In genomic region chr18:2932247-2933181, GRCh38 we compare ENCODE assay signal across 8 cellular contexts.
DNase-seq lines count a peak whose midpoint lies in the region; ATAC-seq and TF ChIP-seq lines count a peak whose summit lies in the region.
"Had no signal": no experiment of that assay in that cellular context is flagged by ENCODE, and none has a peak within 500 bp of the region (broad histone marks: within the 10 kb centered on the region; RNA-seq: fewer than 3 reads in every experiment).

No MANE protein-coding gene starts in this region.

- ATAC-seq in GM21447 (IDR thresholded peaks at IDR 0.05; ENCODE audit: unreplicated experiment) = no peak

- no peak overlapping the region for H3K27ac ChIP-seq in DOHH2 (ENCODE audit: low read depth, low read length)

- H3K9me3 Mint-ChIP-seq in activated T-helper 2 cell treated with anti-CD3 and anti-CD28 coated beads, Interferon-gamma antibody, Interleukin-2, Interleukin-4, amounts not matched to agents 10 μg/mL and 5 μg/mL and 100 μg/mL, durations not matched to agents 14 hours and 24 hours and 36 hours = no peaks in the 10 kb centered on the region
- H3K9me3 Mint-ChIP-seq: dendritic cell treated with granulocyte-macrophage colony-stimulating factor and Interleukin-4, amounts not matched to agents 40 ng/mL and 50 ng/mL, for 4 days had no signal

- peaks cover 6% of the 10 kb centered on the region for H3K4me1 ChIP-seq in DOHH2 (ENCODE audit: control insufficient read depth, low read length)

- no peak overlapping the region for H3K4me3 ChIP-seq in DOHH2 (ENCODE audit: low read length)

- no peaks in the 10 kb centered on the region for H3K27me3 Mint-ChIP-seq in activated T-helper 2 cell treated with anti-CD3 and anti-CD28 coated beads, Interferon-gamma antibody, Interleukin-2, Interleukin-4, amounts not matched to agents 10 μg/mL and 5 μg/mL and 100 μg/mL, durations not matched to agents 14 hours and 24 hours and 36 hours (ENCODE audit: low read depth)
- H3K27me3 Mint-ChIP-seq: dendritic cell treated with granulocyte-macrophage colony-stimulating factor and Interleukin-4, amounts not matched to agents 40 ng/mL and 50 ng/mL, for 4 days had no signal

- no peaks in the 10 kb centered on the region for H3K27me3 ChIP-seq in DOHH2 (ENCODE audit: control insufficient read depth, low read length)

- no peaks in the 10 kb centered on the region for H3K9me2 ChIP-seq in DOHH2 (replicated peaks; ENCODE audit: control insufficient read depth, low read length)

- peaks cover 86% of the 10 kb centered on the region for H3K36me3 Mint-ChIP-seq in activated T-helper 2 cell treated with anti-CD3 and anti-CD28 coated beads, Interferon-gamma antibody, Interleukin-2, Interleukin-4, amounts not matched to agents 10 μg/mL and 5 μg/mL and 100 μg/mL, durations not matched to agents 14 hours and 24 hours and 36 hours (ENCODE audit: low read depth)

- H4K20me1 ChIP-seq in DOHH2 (ENCODE audit: control insufficient read depth, insufficient read depth, low read depth, low read length) = no peaks in the 10 kb centered on the region

- peaks cover 3% of the 10 kb centered on the region; the same call in 1 of the 2 replicates for H3F3A ChIP-seq in DOHH2 (ENCODE audit: control insufficient read depth, insufficient read depth)

- H3K4me2 ChIP-seq in DOHH2 (ENCODE audit: low read length) = no peak overlapping the region

- TF ChIP-seq CTCF in DOHH2 (IDR thresholded peaks at IDR 0.05; ENCODE audit: low read depth, low read length, poor library complexity, severe bottlenecking) = peak; percentile 67

- H3K79me2 ChIP-seq in DOHH2 (ENCODE audit: control insufficient read depth, low read length) = no peaks in the 10 kb centered on the region

- intact Hi-C loops in activated T-helper 2 cell treated with anti-CD3 and anti-CD28 coated beads, Interferon-gamma antibody, Interleukin-2, Interleukin-4, amounts not matched to agents 10 μg/mL and 5 μg/mL and 100 μg/mL, durations not matched to agents 14 hours and 24 hours and 36 hours (cut with micrococcal nuclease) = loop anchor here (1.0 to 2.0 kb wide), 7 partner anchors 24 to 314 kb away; no protein-coding TSS in a partner anchor

- H3K4me3 Mint-ChIP-seq in activated T-helper 2 cell treated with anti-CD3 and anti-CD28 coated beads, Interferon-gamma antibody, Interleukin-2, Interleukin-4, amounts not matched to agents 10 μg/mL and 5 μg/mL and 100 μg/mL, durations not matched to agents 14 hours and 24 hours and 36 hours (ENCODE audit: low read depth) = peak overlapping the region; percentile 43
- H3K4me3 Mint-ChIP-seq: dendritic cell treated with granulocyte-macrophage colony-stimulating factor and Interleukin-4, amounts not matched to agents 40 ng/mL and 50 ng/mL, for 4 days had no signal

- H3K36me3 ChIP-seq in DOHH2 (ENCODE audit: control insufficient read depth, low read length) = peaks cover 16% of the 10 kb centered on the region

- CTCF ChIA-PET in HEK293T (lab: Yijun Ruan, JAX) = interaction anchor here (0.8 to 1.2 kb wide), 3 partner anchors 18 to 314 kb away, joined by 3 to 4 read pairs (median 3); no protein-coding TSS in a partner anchor

- peak overlapping the region; percentile 89 for H3K27ac Mint-ChIP-seq in activated T-helper 2 cell treated with anti-CD3 and anti-CD28 coated beads, Interferon-gamma antibody, Interleukin-2, Interleukin-4, amounts not matched to agents 10 μg/mL and 5 μg/mL and 100 μg/mL, durations not matched to agents 14 hours and 24 hours and 36 hours
- H3K27ac Mint-ChIP-seq: dendritic cell treated with granulocyte-macrophage colony-stimulating factor and Interleukin-4, amounts not matched to agents 40 ng/mL and 50 ng/mL, for 4 days had no signal

- POLR2A ChIA-PET in HEK293T (lab: Yijun Ruan, JAX) = interaction anchor here (1.3 kb wide), 1 partner anchor 136 kb away, joined by 3 read pairs; no protein-coding TSS in a partner anchor

- H3K9me3 ChIP-seq in DOHH2 (ENCODE audit: control insufficient read depth, insufficient read depth, low read length) = no peaks in the 10 kb centered on the region

- DNase-seq in HEK293T (ENCODE audit: extremely low spot score) = peak; percentile 28
- peak; percentile 19 for DNase-seq in NCI-H748 treated with DMSO at 0.1 percent for 48 hours (lab: John Stamatoyannopoulos, UW)
- no peak for DNase-seq in activated T-helper 2 cell treated with anti-CD3 and anti-CD28 coated beads, Interferon-gamma antibody, Interleukin-2, Interleukin-4, amounts not matched to agents 10 μg/mL and 5 μg/mL and 100 μg/mL, durations not matched to agents 14 hours and 24 hours and 36 hours (ENCODE audit: low spot score)
- peak; percentile 61 for DNase-seq in glomerular visceral epithelial cell (ENCODE audit: extremely low spot score)
- peak; percentile 45 for DNase-seq in putamen (ENCODE audit: low spot score)

- H3K4me1 Mint-ChIP-seq in activated T-helper 2 cell treated with anti-CD3 and anti-CD28 coated beads, Interferon-gamma antibody, Interleukin-2, Interleukin-4, amounts not matched to agents 10 μg/mL and 5 μg/mL and 100 μg/mL, durations not matched to agents 14 hours and 24 hours and 36 hours (ENCODE audit: low read depth) = peaks cover 32% of the 10 kb centered on the region

TF ChIP-seq in HEK293T, 16 proteins besides CTCF, POLR2A, EP300 and RAD21:
- TF ChIP-seq NFRKB (IDR thresholded peaks at IDR 0.05) (no peak), FOXK2 (IDR thresholded peaks at IDR 0.05) (no peak), SP1 (IDR thresholded peaks at IDR 0.05) (no peak), FOXA1 (IDR thresholded peaks at IDR 0.05) (no peak), CTBP1 (IDR thresholded peaks at IDR 0.05; ENCODE audit: borderline replicate concordance) (no peak), ARNT (IDR thresholded peaks at IDR 0.05) (no peak), HDGF (IDR thresholded peaks at IDR 0.05; ENCODE audit: borderline replicate concordance) (no peak)
